9 cellular contexts compared by ENCODE assay signal in genomic region chr2:8551622-8552074, GRCh38.
DNase-seq lines count a peak whose midpoint lies in the region; ATAC-seq, FAIRE-seq and TF ChIP-seq lines count a peak whose summit lies in the region.
"Had no signal": no experiment of that assay in that cellular context is flagged by ENCODE, and none has a peak within 500 bp of the region (broad histone marks: within the 10 kb centered on the region; RNA-seq: fewer than 3 reads in every experiment).

No MANE protein-coding gene starts in this region.

- no peak for TF ChIP-seq CTCF in H1 (IDR thresholded peaks at IDR 0.05; ENCODE audit: control extremely low read depth in 1 of 3, insufficient read depth in 1 of 3, low read depth in 1 of 3, low read length in 3 of 3)
- TF ChIP-seq CTCF in testis (IDR thresholded peaks at IDR 0.05): no peak
- TF ChIP-seq CTCF in ascending aorta (IDR thresholded peaks at IDR 0.05): no peak

- peak overlapping the region in 7 of 8 donors; percentile 1 to 94 (median 74) for H3K27ac Mint-ChIP-seq in CD8-positive, alpha-beta memory T cell

- H3K4me1 Mint-ChIP-seq in CD8-positive, alpha-beta memory T cell: peaks cover 21 to 24% (median 21%) of the 10 kb centered on the region in 3 donors

- no peaks in the 10 kb centered on the region for H3K36me3 Mint-ChIP-seq in CD8-positive, alpha-beta memory T cell

- no peaks in the 10 kb centered on the region for H3K23me2 ChIP-seq in H1 (ENCODE audit: low read depth, low read length)

- no peak overlapping the region for H4K91ac ChIP-seq in H1 (replicated peaks; ENCODE audit: insufficient read length, low read length)

- no peak overlapping the region for H3K9ac ChIP-seq in H1 (replicated peaks in 1 of 4; ENCODE audit: extremely low read depth in 1 of 4, low read depth in 3 of 4, low read length in 3 of 4)

- peak; percentile 64 for ATAC-seq in GM21360 (IDR thresholded peaks at IDR 0.05; ENCODE audit: unreplicated experiment)
- ATAC-seq in HG03442 (IDR thresholded peaks at IDR 0.05; ENCODE audit: unreplicated experiment): peak; percentile 74
- no peak for ATAC-seq in HG02571 (IDR thresholded peaks at IDR 0.05; ENCODE audit: unreplicated experiment)

- H3K4me1 ChIP-seq in CD8-positive, alpha-beta memory T cell (ENCODE audit: insufficient read depth, low read length): peaks cover 7% of the 10 kb centered on the region
- H3K4me1 ChIP-seq in H1 (replicated peaks in 1 of 4; ENCODE audit: control insufficient read depth in 3 of 4, insufficient read depth in 4 of 4, low read length in 3 of 4) (no peaks in the 10 kb centered on the region), testis (no peaks in the 10 kb centered on the region), ascending aorta (no peaks in the 10 kb centered on the region)

- H4K8ac ChIP-seq in H1 (ENCODE audit: extremely low read depth, insufficient read depth, low read length): no peak overlapping the region

- no peak overlapping the region for H2BK15ac ChIP-seq in H1 (ENCODE audit: low read length)

- POLR2A ChIA-PET in CD8-positive, alpha-beta memory T cell (lab: Charles Lee): no interaction called here
- POLR2A ChIA-PET in H1 (lab: Charles Lee; ENCODE audit: partially characterized antibody): no interaction called here

- no peaks in the 10 kb centered on the region for H3K27me3 ChIP-seq in CD8-positive, alpha-beta memory T cell (ENCODE audit: insufficient read depth, low read length, poor library complexity, severe bottlenecking)
- H3K27me3 ChIP-seq in H1 (replicated peaks in 1 of 4; ENCODE audit: control insufficient read depth in 3 of 4, extremely low read depth in 1 of 4, insufficient read depth in 3 of 4, low read length in 3 of 4): no peaks in the 10 kb centered on the region
- no peaks in the 10 kb centered on the region for H3K27me3 ChIP-seq in testis
- no peaks in the 10 kb centered on the region for H3K27me3 ChIP-seq in ascending aorta
- H3K27me3 ChIP-seq: neutrophil had no signal

- no peaks in the 10 kb centered on the region; the same call in 1 of the 2 replicates for H3K79me1 ChIP-seq in H1 (ENCODE audit: low read depth, low read length)

- TF ChIP-seq EP300 in H1 (IDR thresholded peaks at IDR 0.05; ENCODE audit: borderline replicate concordance in 1 of 2, low read depth in 2 of 2, low read length in 2 of 2): no peak

- H3K27ac ChIP-seq in CD8-positive, alpha-beta memory T cell (ENCODE audit: low read depth, low read length): no peak overlapping the region
- H3K27ac ChIP-seq in H1 (ENCODE audit: low read depth, low read length) (no peak overlapping the region), testis (no peak overlapping the region), ascending aorta (no peak overlapping the region)
- H3K27ac ChIP-seq: neutrophil had no signal

- H3K18ac ChIP-seq in H1 (ENCODE audit: extremely low read depth, low read length): no peak overlapping the region

- no peak overlapping the region for H2AK5ac ChIP-seq in H1 (ENCODE audit: low read depth, low read length)

- DNase-seq in CD8-positive, alpha-beta memory T cell: peak in 2 of 5 donors; percentile 36 to 61
- DNase-seq in H1 (ENCODE audit: low read depth in 1 of 2, low spot score in 2 of 2): no peak
- DNase-seq in C1 segment of cervical spinal cord (lab: John Stamatoyannopoulos, UW): no peak
- no peak for DNase-seq in testis
- no peak for DNase-seq in ascending aorta (ENCODE audit: low spot score in 2 of 2)

- CTCF ChIA-PET in CD8-positive, alpha-beta memory T cell (lab: Charles Lee): interaction anchor here (1.4 kb wide), 1 partner anchor 9 kb away, joined by 3 read pairs; no protein-coding TSS in a partner anchor
- CTCF ChIA-PET in H1 (lab: Charles Lee; ENCODE audit: partially characterized antibody): no interaction called here

- H2BK12ac ChIP-seq in H1 (ENCODE audit: low read depth, low read length): no peak overlapping the region

- no peak overlapping the region for H4K5ac ChIP-seq in H1 (ENCODE audit: insufficient read length, low read depth, low read length)

- H3K23ac ChIP-seq in H1 (ENCODE audit: insufficient read length): no peak overlapping the region

- no peak overlapping the region for H2AFZ ChIP-seq in H1 (ENCODE audit: low read length)

- no peak overlapping the region for H3K4me3 ChIP-seq in CD8-positive, alpha-beta memory T cell (ENCODE audit: low read length)
- H3K4me3 ChIP-seq in H1 (ENCODE audit: extremely low read depth in 1 of 4, insufficient read depth in 2 of 4, low read depth in 3 of 4, low read length in 4 of 4) (no peak overlapping the region), testis (no peak overlapping the region), ascending aorta (no peak overlapping the region)

- H3K9me3 Mint-ChIP-seq in CD8-positive, alpha-beta memory T cell: no peaks in the 10 kb centered on the region

- H2BK5ac ChIP-seq in H1 (ENCODE audit: low read depth, low read length): no peak overlapping the region

- no peaks in the 10 kb centered on the region for H3K9me3 ChIP-seq in CD8-positive, alpha-beta memory T cell (ENCODE audit: low read length)
- no peaks in the 10 kb centered on the region for H3K9me3 ChIP-seq in H1 (ENCODE audit: insufficient read depth in 2 of 2, low read depth in 1 of 2, low read length in 1 of 2)
- no peaks in the 10 kb centered on the region for H3K9me3 ChIP-seq in testis
- peaks cover 0 to 6% of the 10 kb centered on the region in 2 donors for H3K9me3 ChIP-seq in ascending aorta
- H3K9me3 ChIP-seq: neutrophil had no signal

- H3K36me3 ChIP-seq in CD8-positive, alpha-beta memory T cell (ENCODE audit: insufficient read depth, low read length): no peaks in the 10 kb centered on the region
- no peaks in the 10 kb centered on the region for H3K36me3 ChIP-seq in H1 (ENCODE audit: control insufficient read depth in 2 of 4, insufficient read depth in 4 of 4, low read length in 3 of 4)
- H3K36me3 ChIP-seq in testis (ENCODE audit: low read depth, missing control alignments): no peaks in the 10 kb centered on the region
- no peaks in the 10 kb centered on the region for H3K36me3 ChIP-seq in ascending aorta
- H3K36me3 ChIP-seq: neutrophil had no signal

- FAIRE-seq in H1 (lab: Jason Lieb, UNC): no peak

- H3K4me3 Mint-ChIP-seq in CD8-positive, alpha-beta memory T cell: peak overlapping the region in 6 of 7 donors; percentile 33 to 72 (median 61)

- H4K20me1 ChIP-seq in H1 (replicated peaks in 1 of 2; ENCODE audit: control insufficient read depth in 1 of 2, insufficient read depth in 2 of 2, low read length in 2 of 2): no peaks in the 10 kb centered on the region

- H3K56ac ChIP-seq in H1 (replicated peaks; ENCODE audit: insufficient read length, low read depth, low read length): no peak overlapping the region

- TF ChIP-seq POLR2A in H1 (IDR thresholded peaks at IDR 0.05; ENCODE audit: control extremely low read depth in 1 of 2, low read depth in 2 of 2, low read length in 2 of 2) (no peak), testis (IDR thresholded peaks at IDR 0.05) (no peak)

- H3K79me2 ChIP-seq in H1 (ENCODE audit: control insufficient read depth in 1 of 2, insufficient read depth in 2 of 2, low read length in 2 of 2): no peaks in the 10 kb centered on the region

- no peak overlapping the region for H3K14ac ChIP-seq in H1 (ENCODE audit: insufficient read length)

- H2BK20ac ChIP-seq in H1 (ENCODE audit: low read length): 0 out of 2 replicates have a peak overlapping the region, but pooled peaks have one; percentile 27

- intact Hi-C loops in testis (cut with DNase I; ENCODE audit: low total_unique reads) (no loop called here), ascending aorta (cut with DNase I) (no loop called here)

- H2BK120ac ChIP-seq in H1 (replicated peaks; ENCODE audit: low read depth, low read length): no peak overlapping the region

- 90% methylated on average over 8 of the region's 8 CpGs; no CpG with 5 or more reads in 1 of the 2 experiments for whole genome bisulfite sequencing in H1 (ENCODE audit: extremely low coverage in 1 of 2, insufficient coverage in 1 of 2, insufficient read length in 1 of 2, insufficient replicate concordance in 2 of 2, low coverage in 1 of 2, low lambda C conversion rate in 2 of 2, missing lambda C conversion rate in 1 of 2), 2 experiments
- 80 to 87% methylated on average over 8 of the region's 8 CpGs for WGBS in testis, 2 donors

- H3K27me3 Mint-ChIP-seq in CD8-positive, alpha-beta memory T cell: no peaks in the 10 kb centered on the region

- no peak for TF ChIP-seq RAD21 in H1 (IDR thresholded peaks at IDR 0.05 in 1 of 2, conservative IDR thresholded peaks at IDR 0.05 in 1 of 2; ENCODE audit: low read depth in 2 of 2, low read length in 2 of 2)

- no peak overlapping the region for H3K4me2 ChIP-seq in H1 (ENCODE audit: insufficient read depth in 1 of 2, low read depth in 2 of 2, low read length in 2 of 2)

- no peak overlapping the region for H3K4ac ChIP-seq in H1 (replicated peaks; ENCODE audit: insufficient read length, low read depth, low read length)

TF ChIP-seq in H1, 55 proteins besides CTCF, POLR2A, EP300 and RAD21:
- TF ChIP-seq SP2 (IDR thresholded peaks at IDR 0.05; ENCODE audit: low read length) (no peak), EGR1 (IDR thresholded peaks at IDR 0.05; ENCODE audit: borderline replicate concordance, low read depth, low read length) (no peak), RBBP5 (IDR thresholded peaks at IDR 0.05; ENCODE audit: borderline replicate concordance, low read depth, low read length) (no peak), CTBP2 (IDR thresholded peaks at IDR 0.05; ENCODE audit: borderline replicate concordance, insufficient read depth, insufficient read length, low read length) (no peak), KDM1A (IDR thresholded peaks at IDR 0.05; ENCODE audit: borderline replicate concordance, low read length) (no peak), ATF3 (IDR thresholded peaks at IDR 0.05; ENCODE audit: insufficient read depth, low read depth, low read length) (no peak), SIX5 (IDR thresholded peaks at IDR 0.05; ENCODE audit: low read depth, low read length) (no peak), BACH1 (IDR thresholded peaks at IDR 0.05; ENCODE audit: low read length) (no peak), RXRA (IDR thresholded peaks at IDR 0.05; ENCODE audit: insufficient read depth, low read depth, low read length) (no peak), RFX5 (IDR thresholded peaks at IDR 0.05; ENCODE audit: borderline replicate concordance, low read depth, low read length) (no peak), NRF1 (IDR thresholded peaks at IDR 0.05; ENCODE audit: low read depth, low read length) (no peak), SIN3A (conservative IDR thresholded peaks at IDR 0.05 in 1 of 2, IDR thresholded peaks at IDR 0.05 in 1 of 2; ENCODE audit: low read depth in 1 of 2, low read length in 2 of 2) (no peak), KDM4A (IDR thresholded peaks at IDR 0.05; ENCODE audit: low read depth, low read length, severe bottlenecking) (no peak)
